ENCODE assay signal across 1 cellular context in genomic region chr6:34235605-34236422, GRCh38.
TF ChIP-seq lines count a peak whose summit lies in the region.

No MANE protein-coding gene starts in this region.

TF ChIP-seq in IMR-90, 13 proteins besides CTCF, POLR2A, EP300 and RAD21 (continued from another document):
- TF ChIP-seq NFE2L2 (IDR thresholded peaks at IDR 0.05; ENCODE audit: low read depth, low read length) = peak; percentile 12; the same call in 1 of the 2 replicates
- TF ChIP-seq BHLHE40 (IDR thresholded peaks at IDR 0.05; ENCODE audit: low read depth, low read length) = peak; percentile 48; the same call in 1 of the 2 replicates
- peak; percentile 17; the same call in 1 of the 2 replicates for TF ChIP-seq SMC3 (IDR thresholded peaks at IDR 0.05; ENCODE audit: low read depth, low read length)
- TF ChIP-seq CEBPB (IDR thresholded peaks at IDR 0.05; ENCODE audit: low read depth, low read length) = peak; percentile 61
- TF ChIP-seq USF2 (IDR thresholded peaks at IDR 0.05; ENCODE audit: low read depth, low read length) = peak; percentile 20; the same call in 1 of the 2 replicates
- peak; percentile 84 for TF ChIP-seq FOS (IDR thresholded peaks at IDR 0.05; ENCODE audit: low read depth, low read length)
- no peak for TF ChIP-seq MAFK (IDR thresholded peaks at IDR 0.05; ENCODE audit: low read depth, low read length)
- peak; percentile 68; the same call in 1 of the 2 replicates for TF ChIP-seq MAZ (IDR thresholded peaks at IDR 0.05; ENCODE audit: borderline replicate concordance, low read depth, low read length)
